17 cellular contexts compared by ENCODE assay signal in the genomic region with DNA sequence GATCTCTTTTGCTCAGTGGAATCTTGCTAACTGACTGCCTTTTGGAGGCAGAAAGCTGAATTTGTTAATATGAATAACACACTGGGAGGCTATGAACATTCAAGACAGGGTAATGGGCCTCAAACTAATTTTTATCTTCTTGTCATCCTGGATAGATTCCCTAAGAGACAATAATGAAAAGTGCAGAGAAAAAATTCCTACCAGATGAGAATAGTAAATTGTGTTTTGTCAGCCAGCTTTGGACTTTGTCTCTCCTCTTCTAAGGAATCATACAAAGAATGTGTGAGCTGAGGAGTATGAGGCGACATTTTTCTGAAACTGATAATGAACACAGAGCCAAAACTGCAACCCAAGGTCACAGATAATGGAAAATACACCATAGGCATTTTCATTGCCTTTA.
"Had no signal": no experiment of that assay in that cellular context is flagged by ENCODE, and none has a peak within 500 bp of the region (broad histone marks: within the 10 kb centered on the region; RNA-seq: fewer than 3 reads in every experiment).

No MANE protein-coding gene starts in this region.

- H3K36me3 Mint-ChIP-seq: natural killer cell treated with Interleukin-12 subunit alpha and Interleukin-12 subunit beta and Interleukin-15 and Interleukin-18, amount 100 ng/mL, for 72 hours; stimulated activated memory B cell treated with anti-CD40 and anti-IgM and Interleukin-4, amounts not matched to agents 10 μg/mL and 1 μg/mL and 100 μg/mL, for 72 hours had no signal

- H3K9me3 Mint-ChIP-seq: stimulated activated memory B cell treated with anti-CD40 and anti-IgM and Interleukin-4, amounts not matched to agents 10 μg/mL and 1 μg/mL and 100 μg/mL, for 72 hours; stimulated activated naive CD8-positive, alpha-beta T cell treated with anti-CD3 and anti-CD28 coated beads, Interleukin-15, Interleukin-2, amounts not matched to agents 100 ng/mL and 50 ng/mL, for 24 hours had no signal

- H3K4me1 ChIP-seq: gastrocnemius medialis, upper lobe of left lung, uterus had no signal

- H3K36me3 ChIP-seq: gastrocnemius medialis, heart right ventricle, tibial artery, upper lobe of left lung, uterus had no signal

- H3K27me3 Mint-ChIP-seq: natural killer cell treated with Interleukin-12 subunit alpha and Interleukin-12 subunit beta and Interleukin-15 and Interleukin-18, amount 100 ng/mL, for 72 hours; stimulated activated memory B cell treated with anti-CD40 and anti-IgM and Interleukin-4, amounts not matched to agents 10 μg/mL and 1 μg/mL and 100 μg/mL, for 72 hours; stimulated activated naive CD8-positive, alpha-beta T cell treated with anti-CD3 and anti-CD28 coated beads, Interleukin-15, Interleukin-2, amounts not matched to agents 100 ng/mL and 50 ng/mL, for 24 hours had no signal

- H3K27me3 ChIP-seq: gastrocnemius medialis, heart right ventricle, tibial artery, upper lobe of left lung, uterus had no signal

- H3K4me3 ChIP-seq: gastrocnemius medialis, heart right ventricle, tibial artery, upper lobe of left lung, uterus had no signal

- H3K27ac ChIP-seq: gastrocnemius medialis, heart right ventricle, tibial artery, upper lobe of left lung, uterus had no signal

- ATAC-seq: esophagus mucosa; gastrocnemius medialis; heart right ventricle; left lobe of liver; natural killer cell treated with Interleukin-12 subunit alpha and Interleukin-12 subunit beta and Interleukin-15 and Interleukin-18, amount 100 ng/mL, for 72 hours; right cardiac atrium; stimulated activated memory B cell treated with anti-CD40 and anti-IgM and Interleukin-4, amounts not matched to agents 10 μg/mL and 1 μg/mL and 100 μg/mL, for 72 hours had no signal

- DNase-seq: effector memory CD4-positive, alpha-beta T cell; gastrocnemius medialis; heart right ventricle; hypothalamus; islet precursor cell; mammary epithelial cell; midbrain; right cardiac atrium; stimulated activated CD4-positive, alpha-beta T cell treated with anti-CD3 and anti-CD28 coated beads, Interleukin-4, amount 100 ng/mL, for 24 hours; tibial artery; upper lobe of left lung; uterus had no signal

- H3K27ac Mint-ChIP-seq: natural killer cell treated with Interleukin-12 subunit alpha and Interleukin-12 subunit beta and Interleukin-15 and Interleukin-18, amount 100 ng/mL, for 72 hours; stimulated activated memory B cell treated with anti-CD40 and anti-IgM and Interleukin-4, amounts not matched to agents 10 μg/mL and 1 μg/mL and 100 μg/mL, for 72 hours; stimulated activated naive CD8-positive, alpha-beta T cell treated with anti-CD3 and anti-CD28 coated beads, Interleukin-15, Interleukin-2, amounts not matched to agents 100 ng/mL and 50 ng/mL, for 24 hours had no signal

- H3K4me3 Mint-ChIP-seq: natural killer cell treated with Interleukin-12 subunit alpha and Interleukin-12 subunit beta and Interleukin-15 and Interleukin-18, amount 100 ng/mL, for 72 hours; stimulated activated memory B cell treated with anti-CD40 and anti-IgM and Interleukin-4, amounts not matched to agents 10 μg/mL and 1 μg/mL and 100 μg/mL, for 72 hours; stimulated activated naive CD8-positive, alpha-beta T cell treated with anti-CD3 and anti-CD28 coated beads, Interleukin-15, Interleukin-2, amounts not matched to agents 100 ng/mL and 50 ng/mL, for 24 hours had no signal

- H3K4me1 Mint-ChIP-seq: stimulated activated memory B cell treated with anti-CD40 and anti-IgM and Interleukin-4, amounts not matched to agents 10 μg/mL and 1 μg/mL and 100 μg/mL, for 72 hours had no signal
